In genomic region chr11:47595967-47596366, GRCh38 we compare ENCODE assay signal across 22 cellular contexts. TPM values are rescaled to one million over a fixed set of nuclear protein-coding genes. Genes with fewer than 3 reads are reported as not detected.
DNase-seq lines count a peak whose midpoint lies in the region; FAIRE-seq and TF ChIP-seq lines count a peak whose summit lies in the region.
"Had no signal": no experiment of that assay in that cellular context is flagged by ENCODE, and none has a peak within 500 bp of the region (broad histone marks: within the 10 kb centered on the region; RNA-seq: fewer than 3 reads in every experiment).

No MANE protein-coding gene starts in this region.

- H3K9me3 Mint-ChIP-seq in astrocyte (ENCODE audit: unreplicated experiment) (no peaks in the 10 kb centered on the region), endothelial cell (ENCODE audit: unreplicated experiment) (no peaks in the 10 kb centered on the region)
- H3K9me3 Mint-ChIP-seq: CD8-positive, alpha-beta T cell had no signal

- DNase-seq in astrocyte (ENCODE audit: low read depth) (no peak), endothelial cell (ENCODE audit: low spot score) (no peak), osteoblast (ENCODE audit: insufficient read length, low spot score, missing footprints) (peak; percentile 72), MM.1S (no peak), WERI-Rb-1 (no peak), GM13977 (ENCODE audit: low spot score) (no peak)
- DNase-seq: Caco-2; CD4-positive, CD25-positive, alpha-beta regulatory T cell; CD8-positive, alpha-beta T cell; DMS153; DND-41; GM23248; H7; HCEC 1CT had no signal

- H3K36me3 ChIP-seq in astrocyte (ENCODE audit: insufficient read depth, low read length), result no peaks in the 10 kb centered on the region
- H3K36me3 ChIP-seq in osteoblast (ENCODE audit: insufficient read depth, low read length), result no peaks in the 10 kb centered on the region
- no peaks in the 10 kb centered on the region for H3K36me3 ChIP-seq in MM.1S (replicated peaks; ENCODE audit: insufficient read depth, low read length)
- H3K36me3 ChIP-seq in WERI-Rb-1, result no peaks in the 10 kb centered on the region
- H3K36me3 ChIP-seq: BLaER1 had no signal

- H3K4me2 ChIP-seq in astrocyte (ENCODE audit: low read length) (no peak overlapping the region), osteoblast (ENCODE audit: insufficient read depth, low read length) (no peak overlapping the region), MM.1S (ENCODE audit: low read depth, low read length) (no peak overlapping the region)
- H3K4me2 ChIP-seq: BLaER1 had no signal

- no peaks in the 10 kb centered on the region for H3F3A ChIP-seq in MM.1S (ENCODE audit: insufficient read depth, low read length)

- H3K27me3 ChIP-seq in astrocyte (ENCODE audit: insufficient read depth, low read length) (peaks cover 35% of the 10 kb centered on the region), osteoblast (ENCODE audit: insufficient read depth, low read length) (peaks cover 42% of the 10 kb centered on the region), MM.1S (replicated peaks; ENCODE audit: insufficient read depth, low read length) (no peaks in the 10 kb centered on the region), WERI-Rb-1 (ENCODE audit: insufficient read depth, low read depth, severe bottlenecking) (peaks cover 8% of the 10 kb centered on the region)

- H3K9me3 ChIP-seq in astrocyte (ENCODE audit: insufficient read depth, low read depth, low read length) (no peaks in the 10 kb centered on the region), osteoblast (ENCODE audit: low read depth, low read length) (no peaks in the 10 kb centered on the region), MM.1S (replicated peaks; ENCODE audit: insufficient read depth, low read length) (no peaks in the 10 kb centered on the region), WERI-Rb-1 (ENCODE audit: severe bottlenecking) (no peaks in the 10 kb centered on the region)
- H3K9me3 ChIP-seq: BLaER1, Caco-2 had no signal

- H3K27ac ChIP-seq in astrocyte (ENCODE audit: low read depth, low read length) (no peak overlapping the region), osteoblast (ENCODE audit: low read depth, low read length) (no peak overlapping the region), MM.1S (ENCODE audit: low read length) (no peak overlapping the region), WERI-Rb-1 (no peak overlapping the region)
- H3K27ac ChIP-seq: BLaER1, C4-2B, GM23248 had no signal

- no peak overlapping the region for H3K9ac ChIP-seq in astrocyte (ENCODE audit: low read length)
- H3K9ac ChIP-seq in MM.1S (ENCODE audit: low read length), result no peak overlapping the region
- H3K9ac ChIP-seq: BLaER1, GM23248 had no signal

- H4K20me1 ChIP-seq in astrocyte (ENCODE audit: insufficient read depth, low read length) (no peaks in the 10 kb centered on the region), osteoblast (ENCODE audit: insufficient read depth, low read length) (peaks cover 4% of the 10 kb centered on the region), MM.1S (ENCODE audit: insufficient read depth, low read length) (no peaks in the 10 kb centered on the region)

- H3K9me2 ChIP-seq in MM.1S (replicated peaks; ENCODE audit: insufficient read depth, low read length), result no peaks in the 10 kb centered on the region

- H3K27me3 Mint-ChIP-seq in astrocyte (ENCODE audit: low read depth, unreplicated experiment) (peaks cover 39% of the 10 kb centered on the region), endothelial cell (ENCODE audit: unreplicated experiment) (peaks cover 18% of the 10 kb centered on the region)

- TF ChIP-seq CTCF in astrocyte (IDR thresholded peaks at IDR 0.05; ENCODE audit: insufficient read depth, low read depth, low read length) (no peak), endothelial cell (IDR thresholded peaks at IDR 0.05; ENCODE audit: unreplicated experiment) (no peak), osteoblast (IDR thresholded peaks at IDR 0.05; ENCODE audit: extremely low read depth, low read depth, low read length) (no peak), MM.1S (IDR thresholded peaks at IDR 0.05; ENCODE audit: low read length) (no peak), WERI-Rb-1 (IDR thresholded peaks at IDR 0.05; ENCODE audit: low read depth, low read length) (no peak), GM13977 (IDR thresholded peaks at IDR 0.05; ENCODE audit: extremely low read depth, insufficient read depth, missing control alignments) (no peak)

- H3K4me3 Mint-ChIP-seq in astrocyte (ENCODE audit: unreplicated experiment), result peak overlapping the region; percentile 68
- H3K4me3 Mint-ChIP-seq in endothelial cell (ENCODE audit: unreplicated experiment), result peak overlapping the region; percentile 28
- H3K4me3 Mint-ChIP-seq: B cell; CD4-positive, CD25-positive, alpha-beta regulatory T cell; CD8-positive, alpha-beta T cell had no signal

- H3K4me1 Mint-ChIP-seq in astrocyte (ENCODE audit: low read depth, unreplicated experiment) (no peaks in the 10 kb centered on the region), endothelial cell (ENCODE audit: unreplicated experiment) (peaks cover 34% of the 10 kb centered on the region)

- peaks cover 2% of the 10 kb centered on the region for H3K4me1 ChIP-seq in astrocyte (ENCODE audit: insufficient read depth, low read length)
- H3K4me1 ChIP-seq in osteoblast (ENCODE audit: insufficient read depth, low read length), result no peaks in the 10 kb centered on the region
- no peaks in the 10 kb centered on the region for H3K4me1 ChIP-seq in MM.1S (ENCODE audit: low read length)

- H3K36me3 Mint-ChIP-seq in astrocyte (ENCODE audit: low read depth, unreplicated experiment) (no peaks in the 10 kb centered on the region), endothelial cell (ENCODE audit: low read depth, unreplicated experiment) (peaks cover 5% of the 10 kb centered on the region)
- H3K36me3 Mint-ChIP-seq: CD8-positive, alpha-beta T cell had no signal

- no peak for FAIRE-seq in astrocyte (lab: Jason Lieb, UNC)
- FAIRE-seq: G401.6, GM12892, GM19239, H1 had no signal

- in situ Hi-C loops in GM13977 (cut with MboI; ENCODE audit: low pct_unique_long_range_greater_than_20kb, low sequenced_read_pairs, unreplicated experiment), result no loop called here

- H3K27ac Mint-ChIP-seq in astrocyte (ENCODE audit: unreplicated experiment), result no peak overlapping the region
- no peak overlapping the region for H3K27ac Mint-ChIP-seq in endothelial cell (ENCODE audit: unreplicated experiment)
- H3K27ac Mint-ChIP-seq: B cell; CD4-positive, CD25-positive, alpha-beta regulatory T cell; CD8-positive, alpha-beta T cell had no signal

- H3K4me3 ChIP-seq in astrocyte (ENCODE audit: insufficient read depth, low read depth, low read length) (no peak overlapping the region), osteoblast (ENCODE audit: insufficient read depth, low read length) (no peak overlapping the region), MM.1S (ENCODE audit: low read length) (no peak overlapping the region), WERI-Rb-1 (ENCODE audit: low read depth, low read length) (no peak overlapping the region)
- H3K4me3 ChIP-seq: BLaER1, GM23248 had no signal

- H2AFZ ChIP-seq in astrocyte (ENCODE audit: low read depth, low read length) (no peak overlapping the region), osteoblast (ENCODE audit: low read length) (no peak overlapping the region), MM.1S (ENCODE audit: low read length) (no peak overlapping the region)
- H2AFZ ChIP-seq: GM23248 had no signal

- no peaks in the 10 kb centered on the region for H3K79me2 ChIP-seq in astrocyte (ENCODE audit: insufficient read depth, low read length)
- no peaks in the 10 kb centered on the region for H3K79me2 ChIP-seq in osteoblast (ENCODE audit: insufficient read depth, low read length)
- H3K79me2 ChIP-seq in MM.1S (ENCODE audit: low read length), result no peaks in the 10 kb centered on the region

RNA-seq across cellular contexts. Expression of gene C1QTNF4, which starts 1.8 kb away (rescaled TPM):
- total RNA-seq in astrocyte (0.20 TPM in 1 of 2 replicates, not detected in the other), endothelial cell (ENCODE audit: unreplicated experiment) (50.4 TPM), osteoblast (0.36 TPM in 1 of 2 replicates, not detected in the other)
- total RNA-seq: A172, B cell had no signal

RNA-seq across cellular contexts. Expression of gene FAM180B, which starts 9.5 kb away (rescaled TPM):
- total RNA-seq in astrocyte (0.16 TPM in 1 of 2 replicates, not detected in the other), endothelial cell (ENCODE audit: unreplicated experiment) (0.31 TPM), osteoblast (not detected in 2 replicates)
- total RNA-seq: A172, Caco-2, GM23248, H1, H7 had no signal

RNA-seq across cellular contexts. Expression of gene NDUFS3, which starts 17.1 kb away (rescaled TPM):
- 80.7 and 88.7 TPM in 2 replicates for total RNA-seq in astrocyte
- total RNA-seq in endothelial cell (ENCODE audit: unreplicated experiment), result 199 TPM
- total RNA-seq in osteoblast, result 55.0 and 56.9 TPM in 2 replicates

RNA-seq across cellular contexts. Expression of gene KBTBD4, which starts 17.2 kb away (rescaled TPM):
- total RNA-seq in astrocyte (11.9 and 12.5 TPM in 2 replicates), endothelial cell (ENCODE audit: unreplicated experiment) (12.1 TPM), osteoblast (26.8 and 28.3 TPM in 2 replicates)

RNA-seq across cellular contexts. Expression of gene PTPMT1, which starts 30.6 kb away (rescaled TPM):
- 32.4 and 33.9 TPM in 2 replicates for total RNA-seq in astrocyte
- 34.9 TPM for total RNA-seq in endothelial cell (ENCODE audit: unreplicated experiment)
- total RNA-seq in osteoblast, result 67.5 and 80.7 TPM in 2 replicates

Comparison
In these comparisons a context has a peak if more than half of its experiments do, and no peak if none do; other contexts are left out.
1. RNA of gene C1QTNF4, which starts 1.8 kb away (total RNA-seq): 50.4 TPM in endothelial cell (single experiment); 0.36 TPM in osteoblast and 0.20 TPM in astrocyte; every median in the first group is over 10 times any median in the second.